8 cellular contexts compared by ENCODE assay signal in genomic region chr17:7356072-7356549, GRCh38.
A peak's percentile ranks its signal among the peaks of the same experiment; 100 is the strongest.
DNase-seq lines count a peak whose midpoint lies in the region; ATAC-seq and TF ChIP-seq lines count a peak whose summit lies in the region.

No MANE protein-coding gene starts in this region.

- H3K36me3 ChIP-seq in WERI-Rb-1 = no peaks in the 10 kb centered on the region

- TF ChIP-seq POLR2A in GM18505 (IDR thresholded peaks at IDR 0.05; ENCODE audit: borderline replicate concordance, extremely low read depth, insufficient read depth, insufficient read length) = no peak

- in situ Hi-C loops in T47D (cut with HindIII; ENCODE audit: low pct_unique_long_range_greater_than_20kb, low sequenced_read_pairs) = no loop called here

- DNase-seq in NCI-H2081 (lab: John Stamatoyannopoulos, UW) (peak; percentile 44 to 63), NCI-H2081 treated with DMSO at 0.1 percent for 48 hours (lab: John Stamatoyannopoulos, UW) (no peak), NCI-H146 treated with DMSO at 0.1 percent for 48 hours (lab: John Stamatoyannopoulos, UW; ENCODE audit: unreplicated experiment) (peak; percentile 49), WERI-Rb-1 (peak; percentile 93), T47D (ENCODE audit: low read depth in 1 of 2, low spot score in 1 of 2) (peak; percentile 71 to 88), inferior parietal cortex (ENCODE audit: extremely low spot score) (peak; percentile 64)
- peak; percentile 75 to 85 (median 79) for DNase-seq in stimulated activated CD4-positive, alpha-beta T cell treated with anti-CD3 and anti-CD28 coated beads, Interleukin-12 subunit alpha, Interleukin-12 subunit beta, amount 100 ng/mL, for 48 hours (ENCODE audit: low read depth in 2 of 3, low spot score in 1 of 3)

- H3K27me3 ChIP-seq in WERI-Rb-1 (ENCODE audit: insufficient read depth, low read depth, severe bottlenecking) = no peaks in the 10 kb centered on the region

- TF ChIP-seq CTCF in WERI-Rb-1 (IDR thresholded peaks at IDR 0.05; ENCODE audit: low read depth, low read length) = peak; percentile 98

- H3K9me3 ChIP-seq in WERI-Rb-1 (ENCODE audit: severe bottlenecking) = no peaks in the 10 kb centered on the region

- no peak overlapping the region for H3K4me3 ChIP-seq in WERI-Rb-1 (ENCODE audit: low read depth, low read length)

- no peak for ATAC-seq in GM18505 (IDR thresholded peaks at IDR 0.05; ENCODE audit: unreplicated experiment)

- no peak overlapping the region for H3K27ac ChIP-seq in WERI-Rb-1
